8 cellular contexts compared by ENCODE assay signal in genomic region chr14:55052259-55052930, GRCh38. TPM values are rescaled to one million over a fixed set of nuclear protein-coding genes. Genes with fewer than 3 reads are reported as not detected.
A peak's percentile ranks its signal among the peaks of the same experiment; 100 is the strongest.
DNase-seq lines count a peak whose midpoint lies in the region; ATAC-seq, FAIRE-seq and TF ChIP-seq lines count a peak whose summit lies in the region.

No MANE protein-coding gene starts in this region.

- WGBS in body of pancreas, 2 donors, result 4% methylated on average over 14 of the region's 14 CpGs
- WGBS in lower leg skin, 2 donors, result 4 to 6% methylated on average over 14 of the region's 14 CpGs

- TF ChIP-seq POLR2A in body of pancreas (IDR thresholded peaks at IDR 0.05) (no peak), lower leg skin (IDR thresholded peaks at IDR 0.05) (no peak)

- no peaks in the 10 kb centered on the region for H3K36me3 ChIP-seq in body of pancreas (replicated peaks in 1 of 2; ENCODE audit: insufficient read depth in 1 of 2, low read depth in 2 of 2)

- TF ChIP-seq CTCF in body of pancreas (IDR thresholded peaks at IDR 0.05), result no peak
- no peak for TF ChIP-seq CTCF in lower leg skin (IDR thresholded peaks at IDR 0.05)
- TF ChIP-seq CTCF in type B pancreatic cell (conservative IDR thresholded peaks at IDR 0.05), result no peak

- H3K27me3 Mint-ChIP-seq in type B pancreatic cell, result no peaks in the 10 kb centered on the region

- intact Hi-C loops in body of pancreas (cut with DNase I), result no loop called here
- intact Hi-C loops in lower leg skin (cut with DNase I; ENCODE audit: low total_unique reads), result no loop called here

- DNase-seq in AG08396 (ENCODE audit: low spot score) (peak; percentile 41), HTR-8/SVneo (ENCODE audit: insufficient read length, low spot score) (no peak), body of pancreas (no peak), lower leg skin (ENCODE audit: low spot score in 2 of 2) (no peak), type B pancreatic cell (ENCODE audit: extremely low spot score, unreplicated experiment) (no peak), MV-4-11 (lab: John Stamatoyannopoulos, UW) (no peak), AML-193 (lab: John Stamatoyannopoulos, UW) (no peak)

- H3K9me3 Mint-ChIP-seq in type B pancreatic cell, result peaks cover 6% of the 10 kb centered on the region

- FAIRE-seq in HTR-8/SVneo (lab: Jason Lieb, UNC), result peak; percentile 66

- H3K4me3 ChIP-seq in body of pancreas, result peak overlapping the region; percentile 79 to 94
- H3K4me3 ChIP-seq in lower leg skin (ENCODE audit: low read depth, poor library complexity, severe bottlenecking), result peak overlapping the region; percentile 75

- H3K27ac ChIP-seq in body of pancreas, result peak overlapping the region; percentile 93 to 100 (median 98)

- H3K4me3 Mint-ChIP-seq in type B pancreatic cell, result peak overlapping the region; percentile 98

- H3K9me3 ChIP-seq in body of pancreas, result no peaks in the 10 kb centered on the region

- H3K4me1 ChIP-seq in body of pancreas, result peaks cover 26% of the 10 kb centered on the region

- H3K27me3 ChIP-seq in body of pancreas, result no peaks in the 10 kb centered on the region

- H3K27ac Mint-ChIP-seq in type B pancreatic cell, result peak overlapping the region; percentile 100

- peaks cover 34% of the 10 kb centered on the region for H3K36me3 Mint-ChIP-seq in type B pancreatic cell

- H3K4me1 Mint-ChIP-seq in type B pancreatic cell (ENCODE audit: unreplicated experiment), result peaks cover 30% of the 10 kb centered on the region

- ATAC-seq in GM18508 (IDR thresholded peaks at IDR 0.05; ENCODE audit: insufficient read depth, unreplicated experiment) (peak; percentile 10), body of pancreas (no peak)

RNA-seq across cellular contexts. Expression of gene MAPK1IP1L, which starts 0.9 kb away (rescaled TPM):
- total RNA-seq in body of pancreas (10 to 100 TPM in 1 of 2 donors, 1 to 10 TPM in 1; 7.9 to 13.2 TPM), lower leg skin (10 to 100 TPM; 36.8 to 73.7 (median 54.0) TPM), type B pancreatic cell (ENCODE audit: low replicate concordance) (93.1 and 100 TPM in 2 replicates)

RNA-seq across cellular contexts. Expression of gene SOCS4, which starts 25.4 kb away (rescaled TPM):
- total RNA-seq in body of pancreas (1 to 10 TPM; 6.6 to 9.9 TPM), lower leg skin (1 to 10 TPM; 6.9 to 9.3 (median 7.5) TPM), type B pancreatic cell (ENCODE audit: low replicate concordance) (21.1 and 22.4 TPM in 2 replicates)

RNA-seq across cellular contexts. Expression of gene WDHD1, which starts 25.5 kb away (rescaled TPM):
- total RNA-seq in body of pancreas, result 1 to 10 TPM in 1 of 2 donors, under 1 TPM in 1; 0.66 to 1.0 TPM
- 1 to 10 TPM; 1.1 to 3.8 (median 2.3) TPM for total RNA-seq in lower leg skin
- total RNA-seq in type B pancreatic cell (ENCODE audit: low replicate concordance), result 15.5 and 36.0 TPM in 2 replicates
